15 cellular contexts compared by ENCODE assay signal in genomic region chr16:49600541-49600940, GRCh38.
"Had no signal": no experiment of that assay in that cellular context is flagged by ENCODE, and none has a peak within 500 bp of the region (broad histone marks: within the 10 kb centered on the region; RNA-seq: fewer than 3 reads in every experiment).

No MANE protein-coding gene starts in this region.

- H2AFZ ChIP-seq: parathyroid adenoma had no signal

- H3K27me3 ChIP-seq: adrenal gland, breast epithelium, esophagus squamous epithelium, left lung, SJSA1 had no signal

- H3K9ac ChIP-seq: parathyroid adenoma had no signal

- H3K79me2 ChIP-seq: parathyroid adenoma had no signal

- H3K27ac Mint-ChIP-seq: activated B cell treated with CpG ODN at 0.5 μM for 24 hours; activated naive CD4-positive, alpha-beta T cell treated with anti-CD3 and anti-CD28 coated beads, Interleukin-2, amount 50 U/mL, for 72 hours; dendritic cell treated with granulocyte-macrophage colony-stimulating factor and Interleukin-4, amounts not matched to agents 40 ng/mL and 50 ng/mL, for 4 days; stimulated activated naive B cell treated with anti-CD40 and anti-IgM and Interleukin-4, amounts not matched to agents 10 μg/mL and 1 μg/mL and 100 μg/mL, for 72 hours had no signal

- H3K27ac ChIP-seq: adrenal gland, breast epithelium, esophagus squamous epithelium, left lung, parathyroid adenoma, SJSA1 had no signal

- H3K27me3 Mint-ChIP-seq: dendritic cell treated with granulocyte-macrophage colony-stimulating factor and Interleukin-4, amounts not matched to agents 40 ng/mL and 50 ng/mL, for 4 days; stimulated activated naive B cell treated with anti-CD40 and anti-IgM and Interleukin-4, amounts not matched to agents 10 μg/mL and 1 μg/mL and 100 μg/mL, for 72 hours had no signal

- ATAC-seq: activated naive CD4-positive, alpha-beta T cell treated with anti-CD3 and anti-CD28 coated beads, Interleukin-2, amount 50 U/mL, for 72 hours; left lung; stimulated activated naive B cell treated with anti-CD40 and anti-IgM and Interleukin-4, amounts not matched to agents 10 μg/mL and 1 μg/mL and 100 μg/mL, for 72 hours had no signal

- H3K36me3 Mint-ChIP-seq: activated naive CD4-positive, alpha-beta T cell treated with anti-CD3 and anti-CD28 coated beads, Interleukin-2, amount 50 U/mL, for 72 hours; stimulated activated naive B cell treated with anti-CD40 and anti-IgM and Interleukin-4, amounts not matched to agents 10 μg/mL and 1 μg/mL and 100 μg/mL, for 72 hours had no signal

- H3K9me3 Mint-ChIP-seq: activated B cell treated with CpG ODN at 0.5 μM for 24 hours; activated naive CD4-positive, alpha-beta T cell treated with anti-CD3 and anti-CD28 coated beads, Interleukin-2, amount 50 U/mL, for 72 hours; dendritic cell treated with granulocyte-macrophage colony-stimulating factor and Interleukin-4, amounts not matched to agents 40 ng/mL and 50 ng/mL, for 4 days; stimulated activated naive B cell treated with anti-CD40 and anti-IgM and Interleukin-4, amounts not matched to agents 10 μg/mL and 1 μg/mL and 100 μg/mL, for 72 hours had no signal

- H3K4me1 Mint-ChIP-seq: activated B cell treated with CpG ODN at 0.5 μM for 24 hours; stimulated activated naive B cell treated with anti-CD40 and anti-IgM and Interleukin-4, amounts not matched to agents 10 μg/mL and 1 μg/mL and 100 μg/mL, for 72 hours had no signal

- H3K4me3 Mint-ChIP-seq: activated B cell treated with CpG ODN at 0.5 μM for 24 hours; dendritic cell treated with granulocyte-macrophage colony-stimulating factor and Interleukin-4, amounts not matched to agents 40 ng/mL and 50 ng/mL, for 4 days; stimulated activated naive B cell treated with anti-CD40 and anti-IgM and Interleukin-4, amounts not matched to agents 10 μg/mL and 1 μg/mL and 100 μg/mL, for 72 hours had no signal

- DNase-seq: activated B cell treated with CpG ODN at 0.5 μM for 24 hours; activated CD4-positive, alpha-beta T cell treated with anti-CD3 and anti-CD28 coated beads, Interleukin-2, amount 50 U/mL, for 1 hour; activated gamma-delta T cell; cerebellar nuclear complex; effector memory CD4-positive, alpha-beta T cell; esophagus squamous epithelium; hippocampal formation; left lung; stimulated activated naive B cell treated with anti-CD40 and anti-IgM and Interleukin-4, amounts not matched to agents 10 μg/mL and 1 μg/mL and 100 μg/mL, for 72 hours had no signal

- H3K9me3 ChIP-seq: adrenal gland, breast epithelium, esophagus squamous epithelium, left lung, SJSA1 had no signal

- H3K4me1 ChIP-seq: adrenal gland, parathyroid adenoma, SJSA1 had no signal
